1 cellular context compared by ENCODE assay signal in the genomic region with DNA sequence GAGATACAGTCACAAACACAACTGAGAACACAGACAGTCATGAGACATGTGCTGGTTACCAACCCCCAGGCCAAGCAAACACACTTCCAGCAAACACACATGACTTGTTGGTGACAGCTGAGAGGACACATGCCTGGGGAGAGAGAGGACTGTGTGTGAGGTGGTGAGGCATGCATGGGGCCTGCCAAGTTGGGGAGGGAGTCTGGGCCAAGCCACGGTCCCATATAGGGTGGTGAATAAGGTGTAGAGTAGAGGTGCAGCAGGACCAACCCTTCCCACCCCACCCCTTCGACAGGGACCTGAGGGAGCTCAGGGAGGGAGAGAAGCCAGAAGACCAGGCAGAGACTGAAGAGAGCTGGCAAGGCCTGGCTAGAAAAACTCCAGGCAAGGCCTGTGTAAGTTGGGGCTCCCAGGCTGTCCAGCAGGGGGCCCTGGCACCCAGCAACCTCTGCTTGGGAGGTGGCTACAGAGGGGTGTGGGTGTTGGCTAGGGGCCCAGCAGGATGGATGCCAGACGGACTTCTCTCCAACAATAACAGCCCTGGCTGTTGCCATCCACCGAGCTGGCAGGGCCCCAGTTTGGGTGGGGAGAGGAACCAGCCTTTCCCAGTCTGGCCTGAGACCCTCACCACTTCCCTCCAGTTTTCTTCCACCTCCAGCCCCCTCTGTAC.
TF ChIP-seq lines count a peak whose summit lies in the region.

No MANE protein-coding gene starts in this region.

TF ChIP-seq in Ishikawa, 13 proteins besides CTCF, POLR2A, EP300 and RAD21 (continued from another document):
- TF ChIP-seq, protein P1, sequence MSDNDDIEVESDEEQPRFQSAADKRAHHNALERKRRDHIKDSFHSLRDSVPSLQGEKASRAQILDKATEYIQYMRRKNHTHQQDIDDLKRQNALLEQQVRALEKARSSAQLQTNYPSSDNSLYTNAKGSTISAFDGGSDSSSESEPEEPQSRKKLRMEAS (IDR thresholded peaks at IDR 0.05): peak; percentile 81
- no peak for TF ChIP-seq EGR1 (IDR thresholded peaks at IDR 0.05)
- TF ChIP-seq TEAD4 (IDR thresholded peaks at IDR 0.05): peak; percentile 50
- TF ChIP-seq YY1 (IDR thresholded peaks at IDR 0.05; ENCODE audit: low read depth): no peak
- TF ChIP-seq ZBTB7A (IDR thresholded peaks at IDR 0.05; ENCODE audit: low read depth): peak; percentile 97
- TF ChIP-seq CEBPB (IDR thresholded peaks at IDR 0.05): 0 out of 2 replicates have a peak, but pooled peaks have one; percentile 25
- TF ChIP-seq, protein P2, sequence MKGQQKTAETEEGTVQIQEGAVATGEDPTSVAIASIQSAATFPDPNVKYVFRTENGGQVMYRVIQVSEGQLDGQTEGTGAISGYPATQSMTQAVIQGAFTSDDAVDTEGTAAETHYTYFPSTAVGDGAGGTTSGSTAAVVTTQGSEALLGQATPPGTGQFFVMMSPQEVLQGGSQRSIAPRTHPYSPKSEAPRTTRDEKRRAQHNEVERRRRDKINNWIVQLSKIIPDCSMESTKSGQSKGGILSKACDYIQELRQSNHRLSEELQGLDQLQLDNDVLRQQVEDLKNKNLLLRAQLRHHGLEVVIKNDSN (IDR thresholded peaks at IDR 0.05): 0 out of 2 replicates have a peak, but pooled peaks have one; percentile 17
- TF ChIP-seq TAF1 (IDR thresholded peaks at IDR 0.05; ENCODE audit: low read depth): no peak
- no peak for TF ChIP-seq CREB1 (IDR thresholded peaks at IDR 0.05; ENCODE audit: low read depth)
- peak; percentile 86 for TF ChIP-seq TCF12 (IDR thresholded peaks at IDR 0.05; ENCODE audit: low read depth)
